9 cellular contexts compared by ENCODE assay signal in the genomic region with DNA sequence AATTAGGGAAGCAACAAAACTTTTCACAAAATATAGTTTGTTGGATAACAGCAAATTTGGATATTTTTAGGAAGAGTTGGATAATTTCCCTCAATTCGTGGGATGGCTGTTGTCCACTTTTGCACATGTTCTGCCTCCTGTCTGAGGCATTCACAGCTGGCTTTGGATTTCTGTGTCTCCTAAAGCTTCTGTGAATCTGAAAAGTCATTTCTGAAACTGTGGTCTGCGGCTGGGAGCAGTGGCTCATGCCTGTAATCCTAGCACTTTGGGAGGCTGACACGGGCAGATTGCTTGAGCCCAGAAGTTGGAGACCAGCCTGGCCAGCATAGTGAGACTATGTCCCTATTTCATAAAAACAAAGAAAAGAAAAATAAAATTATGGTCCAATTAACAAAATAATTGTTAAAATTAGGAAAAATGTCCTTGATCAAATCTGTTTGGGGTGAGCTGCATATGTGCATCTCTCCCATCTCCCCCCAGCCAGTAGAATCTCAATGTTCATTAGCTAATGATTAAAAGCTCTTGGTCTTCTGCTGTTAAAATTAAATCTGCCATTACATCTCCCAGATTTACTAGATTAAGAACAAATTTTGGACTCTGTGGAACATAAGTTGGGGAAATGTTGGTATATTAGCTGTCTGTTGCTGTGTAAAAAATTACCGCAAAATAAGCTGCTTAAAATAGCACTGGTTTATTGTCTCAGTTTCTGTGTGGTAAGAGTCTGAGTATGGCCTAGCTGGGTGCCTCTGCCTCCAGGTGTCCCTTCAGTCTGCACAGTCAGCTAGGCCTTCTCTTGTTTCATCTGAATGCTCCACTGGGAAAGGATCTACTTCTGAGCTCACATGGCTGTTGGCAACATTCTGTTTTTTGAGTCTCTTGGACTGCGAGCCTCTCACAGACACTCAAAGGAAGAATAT.
DNase-seq lines count a peak whose midpoint lies in the region; ATAC-seq, FAIRE-seq and TF ChIP-seq lines count a peak whose summit lies in the region.
"Had no signal": no experiment of that assay in that cellular context is flagged by ENCODE, and none has a peak within 500 bp of the region (broad histone marks: within the 10 kb centered on the region; RNA-seq: fewer than 3 reads in every experiment).

No MANE protein-coding gene starts in this region.

- H3K79me2 ChIP-seq in HepG2 (ENCODE audit: insufficient read depth, low read length), result no peaks in the 10 kb centered on the region

- H3K9me3 Mint-ChIP-seq in glutamatergic neuron (ENCODE audit: unreplicated experiment), result peaks cover 3% of the 10 kb centered on the region
- H3K9me3 Mint-ChIP-seq: activated T-helper 1 cell treated with anti-CD3 and anti-CD28 coated beads, Interleukin-12 subunit alpha, Interleukin-12 subunit beta, Interleukin-2, Interleukin-4 antibody, amounts not matched to agents 30 ng/mL and 10 ng/mL and 1 ng/mL, durations not matched to agents 14 hours and 24 hours and 36 hours had no signal

- no peak for TF ChIP-seq POLR2A in HepG2 (IDR thresholded peaks at IDR 0.05; ENCODE audit: insufficient read depth in 1 of 2, low read depth in 2 of 2, low read length in 2 of 2)
- TF ChIP-seq POLR2A in adrenal gland (IDR thresholded peaks at IDR 0.05), result no peak

- TF ChIP-seq EP300 in HepG2 (IDR thresholded peaks at IDR 0.05; ENCODE audit: low read depth in 2 of 2, low read length in 2 of 2), result no peak
- TF ChIP-seq EP300 in HepG2 (CRISPR knock-in tag; IDR thresholded peaks at IDR 0.05; ENCODE audit: borderline replicate concordance), result no peak

- TF ChIP-seq RAD21 in HepG2 (CRISPR knock-in tag; IDR thresholded peaks at IDR 0.05), result no peak

- no peak for TF ChIP-seq CTCF in glutamatergic neuron (IDR thresholded peaks at IDR 0.05; ENCODE audit: partially characterized antibody, unreplicated experiment)
- TF ChIP-seq CTCF in HepG2 (CRISPR knock-in tag; IDR thresholded peaks at IDR 0.05), result no peak
- TF ChIP-seq CTCF in adrenal gland (IDR thresholded peaks at IDR 0.05), result no peak

- H3K27me3 ChIP-seq in HepG2 (ENCODE audit: control insufficient read depth in 1 of 2, insufficient read depth in 2 of 2, low read length in 2 of 2) (no peaks in the 10 kb centered on the region), adrenal gland (no peaks in the 10 kb centered on the region)

- FAIRE-seq in HepG2 (lab: Jason Lieb, UNC), result no peak

- H3K4me3 ChIP-seq in HepG2 (replicated peaks in 1 of 3; ENCODE audit: insufficient read depth in 1 of 3, low read depth in 2 of 3, low read length in 3 of 3), result no peak overlapping the region
- H3K4me3 ChIP-seq in adrenal gland, result no peak overlapping the region

- H3K27ac Mint-ChIP-seq in glutamatergic neuron (ENCODE audit: unreplicated experiment), result peak overlapping the region; percentile 88
- H3K27ac Mint-ChIP-seq: activated T-helper 1 cell treated with anti-CD3 and anti-CD28 coated beads, Interleukin-12 subunit alpha, Interleukin-12 subunit beta, Interleukin-2, Interleukin-4 antibody, amounts not matched to agents 30 ng/mL and 10 ng/mL and 1 ng/mL, durations not matched to agents 14 hours and 24 hours and 36 hours had no signal

- peak overlapping the region; percentile 27 for H3K4me3 Mint-ChIP-seq in glutamatergic neuron (ENCODE audit: unreplicated experiment)
- H3K4me3 Mint-ChIP-seq: activated T-helper 1 cell treated with anti-CD3 and anti-CD28 coated beads, Interleukin-12 subunit alpha, Interleukin-12 subunit beta, Interleukin-2, Interleukin-4 antibody, amounts not matched to agents 30 ng/mL and 10 ng/mL and 1 ng/mL, durations not matched to agents 14 hours and 24 hours and 36 hours had no signal

- H3K9ac ChIP-seq in HepG2 (ENCODE audit: insufficient read depth, low read depth, low read length), result no peak overlapping the region

- H3K36me3 ChIP-seq in HepG2 (replicated peaks in 1 of 2; ENCODE audit: control insufficient read depth in 1 of 2, insufficient read depth in 2 of 2, low read length in 2 of 2) (no peaks in the 10 kb centered on the region), adrenal gland (replicated peaks in 1 of 2) (no peaks in the 10 kb centered on the region)

- peaks cover 5% of the 10 kb centered on the region for H3K27me3 Mint-ChIP-seq in glutamatergic neuron (ENCODE audit: unreplicated experiment)

- 54% methylated on average over 5 of the region's 5 CpGs for WGBS in HepG2 (ENCODE audit: low lambda C conversion rate)
- WGBS in adrenal gland, 4 donors, result 82 to 94% (median 93%) methylated on average over 5 of the region's 5 CpGs

- H3K4me1 Mint-ChIP-seq in glutamatergic neuron (ENCODE audit: low read depth, unreplicated experiment), result peaks cover 31% of the 10 kb centered on the region

- in situ Hi-C loops in HepG2 (cut with HindIII; ENCODE audit: extremely low pct_ligation_motif_present, low pct_unique_long_range_greater_than_20kb), result no loop called here

- H3K27ac ChIP-seq in HepG2 (ENCODE audit: extremely low read length, insufficient read depth, low read length) (no peak overlapping the region), adrenal gland (no peak overlapping the region)

- no peak for DNase-seq in glutamatergic neuron
- DNase-seq in HepG2 (ENCODE audit: low spot score), result no peak
- no peak for DNase-seq in activated CD4-positive, CD25-positive, alpha-beta regulatory T cell (lab: John Stamatoyannopoulos, UW)
- no peak for DNase-seq in adrenal gland
- DNase-seq in kidney glomerular epithelial cell (lab: John Stamatoyannopoulos, UW), result no peak

- H3K4me1 ChIP-seq in HepG2 (ENCODE audit: insufficient read depth, low read length) (no peaks in the 10 kb centered on the region), adrenal gland (replicated peaks in 1 of 2) (no peaks in the 10 kb centered on the region)

- no peak overlapping the region for H2AFZ ChIP-seq in HepG2 (ENCODE audit: low read length)

- no peaks in the 10 kb centered on the region for H4K20me1 ChIP-seq in HepG2 (ENCODE audit: insufficient read depth, low read length)

- POLR2A ChIA-PET in HepG2 (lab: Yijun Ruan, JAX), result no interaction called here

- no peaks in the 10 kb centered on the region for H3K9me3 ChIP-seq in HepG2 (ENCODE audit: low read length)
- no peaks in the 10 kb centered on the region for H3K9me3 ChIP-seq in adrenal gland (replicated peaks in 1 of 3)

- no peak overlapping the region for H3K4me2 ChIP-seq in HepG2 (ENCODE audit: low read depth, low read length)

- intact Hi-C loops in HepG2 (cut with micrococcal nuclease; ENCODE audit: unreplicated experiment) (no loop called here), adrenal gland (cut with DNase I) (no loop called here)

- CTCF ChIA-PET in HepG2 (lab: Yijun Ruan, JAX; ENCODE audit: low intra/inter-chr PET ratio, low total read pairs), result no interaction called here

- no TSS peak for BruUV-seq in HepG2 (replicated peaks; lab: Mats Ljungman, UMichigan)

- peak; percentile 98 for ATAC-seq in GM18511 (IDR thresholded peaks at IDR 0.05; ENCODE audit: unreplicated experiment)
- peak; percentile 98 for ATAC-seq in GM21825 (IDR thresholded peaks at IDR 0.05; ENCODE audit: unreplicated experiment)
- ATAC-seq in HG03575 (IDR thresholded peaks at IDR 0.05; ENCODE audit: extremely low read depth, insufficient number of reproducible peaks, low FRiP score, unreplicated experiment), result peak; percentile 93
- no peak for ATAC-seq in HepG2

- H3K36me3 Mint-ChIP-seq in glutamatergic neuron (ENCODE audit: unreplicated experiment), result no peaks in the 10 kb centered on the region

TF ChIP-seq in HepG2, 621 proteins besides CTCF, POLR2A, EP300 and RAD21 (continues in another document):
- TF ChIP-seq ZNF12 (CRISPR knock-in tag; IDR thresholded peaks at IDR 0.05), result no peak
- TF ChIP-seq TFDP1 (CRISPR knock-in tag; IDR thresholded peaks at IDR 0.05; ENCODE audit: borderline replicate concordance), result no peak
- TF ChIP-seq NAIF1 (CRISPR knock-in tag; IDR thresholded peaks at IDR 0.05; ENCODE audit: borderline replicate concordance), result no peak
- TF ChIP-seq ZNF678 (CRISPR knock-in tag; IDR thresholded peaks at IDR 0.05), result no peak
- TF ChIP-seq ZNF282 (IDR thresholded peaks at IDR 0.05; ENCODE audit: partially characterized antibody), result no peak
- TF ChIP-seq ZNF331 (CRISPR knock-in tag; IDR thresholded peaks at IDR 0.05), result no peak
- TF ChIP-seq ZNF567 (CRISPR knock-in tag; IDR thresholded peaks at IDR 0.05; ENCODE audit: borderline replicate concordance), result no peak
- TF ChIP-seq MZF1 (CRISPR knock-in tag; IDR thresholded peaks at IDR 0.05; ENCODE audit: borderline replicate concordance), result no peak
- TF ChIP-seq, protein P1, sequence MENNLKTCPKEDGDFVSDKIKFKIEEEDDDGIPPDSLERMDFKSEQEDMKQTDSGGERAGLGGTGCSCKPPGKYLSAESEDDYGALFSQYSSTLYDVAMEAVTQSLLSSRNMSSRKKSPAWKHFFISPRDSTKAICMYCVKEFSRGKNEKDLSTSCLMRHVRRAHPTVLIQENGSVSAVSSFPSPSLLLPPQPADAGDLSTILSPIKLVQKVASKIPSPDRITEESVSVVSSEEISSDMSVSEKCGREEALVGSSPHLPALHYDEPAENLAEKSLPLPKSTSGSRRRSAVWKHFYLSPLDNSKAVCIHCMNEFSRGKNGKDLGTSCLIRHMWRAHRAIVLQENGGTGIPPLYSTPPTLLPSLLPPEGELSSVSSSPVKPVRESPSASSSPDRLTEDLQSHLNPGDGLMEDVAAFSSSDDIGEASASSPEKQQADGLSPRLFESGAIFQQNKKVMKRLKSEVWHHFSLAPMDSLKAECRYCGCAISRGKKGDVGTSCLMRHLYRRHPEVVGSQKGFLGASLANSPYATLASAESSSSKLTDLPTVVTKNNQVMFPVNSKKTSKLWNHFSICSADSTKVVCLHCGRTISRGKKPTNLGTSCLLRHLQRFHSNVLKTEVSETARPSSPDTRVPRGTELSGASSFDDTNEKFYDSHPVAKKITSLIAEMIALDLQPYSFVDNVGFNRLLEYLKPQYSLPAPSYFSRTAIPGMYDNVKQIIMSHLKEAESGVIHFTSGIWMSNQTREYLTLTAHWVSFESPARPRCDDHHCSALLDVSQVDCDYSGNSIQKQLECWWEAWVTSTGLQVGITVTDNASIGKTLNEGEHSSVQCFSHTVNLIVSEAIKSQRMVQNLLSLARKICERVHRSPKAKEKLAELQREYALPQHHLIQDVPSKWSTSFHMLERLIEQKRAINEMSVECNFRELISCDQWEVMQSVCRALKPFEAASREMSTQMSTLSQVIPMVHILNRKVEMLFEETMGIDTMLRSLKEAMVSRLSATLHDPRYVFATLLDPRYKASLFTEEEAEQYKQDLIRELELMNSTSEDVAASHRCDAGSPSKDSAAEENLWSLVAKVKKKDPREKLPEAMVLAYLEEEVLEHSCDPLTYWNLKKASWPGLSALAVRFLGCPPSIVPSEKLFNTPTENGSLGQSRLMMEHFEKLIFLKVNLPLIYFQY (CRISPR knock-in tag; IDR thresholded peaks at IDR 0.05; ENCODE audit: borderline replicate concordance), result no peak
